16 cellular contexts compared by ENCODE assay signal in the genomic region with DNA sequence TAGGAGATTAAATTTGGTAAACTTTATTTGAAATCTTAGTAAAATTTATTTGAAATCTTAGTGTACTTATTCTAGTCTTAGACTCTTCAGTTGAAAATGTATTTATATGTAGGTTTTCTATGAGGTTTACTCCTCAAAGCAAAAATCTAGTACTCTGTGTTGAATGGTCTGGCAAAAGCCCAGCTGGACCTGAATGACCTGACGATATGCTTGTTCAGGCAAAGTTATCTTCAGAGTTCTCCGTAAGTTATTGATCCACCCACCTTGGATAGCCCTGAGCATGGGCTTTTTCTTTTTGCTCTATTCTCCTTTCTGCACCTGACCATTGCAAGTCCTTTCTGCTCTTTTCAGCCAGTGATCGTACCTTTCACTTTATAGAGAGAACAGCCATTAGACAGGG.
"Had no signal": no experiment of that assay in that cellular context is flagged by ENCODE, and none has a peak within 500 bp of the region (broad histone marks: within the 10 kb centered on the region; RNA-seq: fewer than 3 reads in every experiment).

No MANE protein-coding gene starts in this region.

- H3K27me3 Mint-ChIP-seq: dendritic cell treated with granulocyte-macrophage colony-stimulating factor and Interleukin-4, amounts not matched to agents 40 ng/mL and 50 ng/mL, for 4 days; memory B cell; stimulated activated memory B cell treated with anti-CD40 and anti-IgM and Interleukin-4, amounts not matched to agents 10 μg/mL and 1 μg/mL and 100 μg/mL, for 72 hours had no signal

- H3K27ac Mint-ChIP-seq: dendritic cell treated with granulocyte-macrophage colony-stimulating factor and Interleukin-4, amounts not matched to agents 40 ng/mL and 50 ng/mL, for 4 days; memory B cell; stimulated activated memory B cell treated with anti-CD40 and anti-IgM and Interleukin-4, amounts not matched to agents 10 μg/mL and 1 μg/mL and 100 μg/mL, for 72 hours; T-helper 1 cell treated with Interleukin-12 subunit alpha and Interleukin-12 subunit beta and Interleukin-4 antibody, amounts not matched to agents 30 μg/mL and 1 μg/mL, for 36 hours had no signal

- H3K4me1 Mint-ChIP-seq: memory B cell; stimulated activated memory B cell treated with anti-CD40 and anti-IgM and Interleukin-4, amounts not matched to agents 10 μg/mL and 1 μg/mL and 100 μg/mL, for 72 hours had no signal

- H3K4me3 Mint-ChIP-seq: dendritic cell treated with granulocyte-macrophage colony-stimulating factor and Interleukin-4, amounts not matched to agents 40 ng/mL and 50 ng/mL, for 4 days; memory B cell; stimulated activated memory B cell treated with anti-CD40 and anti-IgM and Interleukin-4, amounts not matched to agents 10 μg/mL and 1 μg/mL and 100 μg/mL, for 72 hours; T-helper 1 cell treated with Interleukin-12 subunit alpha and Interleukin-12 subunit beta and Interleukin-4 antibody, amounts not matched to agents 30 μg/mL and 1 μg/mL, for 36 hours had no signal

- H3K9me3 Mint-ChIP-seq: dendritic cell treated with granulocyte-macrophage colony-stimulating factor and Interleukin-4, amounts not matched to agents 40 ng/mL and 50 ng/mL, for 4 days; memory B cell; stimulated activated memory B cell treated with anti-CD40 and anti-IgM and Interleukin-4, amounts not matched to agents 10 μg/mL and 1 μg/mL and 100 μg/mL, for 72 hours had no signal

- DNase-seq: activated gamma-delta T cell treated with Interleukin-2 at 50 U/mL for 16 hours; activated T-cell treated with anti-CD3 and anti-CD28 coated beads, Interleukin-2, amount 50 U/mL, for 48 hours; amniotic stem cell; effector CD8-positive, alpha-beta T cell; gastrocnemius medialis; head of caudate nucleus; kidney glomerular epithelial cell; left ventricle myocardium superior; stimulated activated CD4-positive, alpha-beta T cell treated with anti-CD3 and anti-CD28 coated beads, Interleukin-4, amount 100 ng/mL, for 24 hours; thyroid gland had no signal

- ATAC-seq: esophagus mucosa; gastrocnemius medialis; left ventricle myocardium superior; sciatic nerve; stimulated activated memory B cell treated with anti-CD40 and anti-IgM and Interleukin-4, amounts not matched to agents 10 μg/mL and 1 μg/mL and 100 μg/mL, for 72 hours had no signal
